Comparison of ENCODE assay signal across 18 cellular contexts in genomic region chr17:71147906-71148305, GRCh38.
A peak's percentile ranks its signal among the peaks of the same experiment; 100 is the strongest.
DNase-seq lines count a peak whose midpoint lies in the region; ATAC-seq and TF ChIP-seq lines count a peak whose summit lies in the region.
"Had no signal": no experiment of that assay in that cellular context is flagged by ENCODE, and none has a peak within 500 bp of the region (broad histone marks: within the 10 kb centered on the region; RNA-seq: fewer than 3 reads in every experiment).

No MANE protein-coding gene starts in this region.

- H3K4me1 ChIP-seq in subcutaneous abdominal adipose tissue (ENCODE audit: control insufficient read depth in 5 of 5, insufficient read depth in 5 of 5, low read length in 5 of 5) (peaks cover 0 to 38% (median 3%) of the 10 kb centered on the region in 5 donors), A673 (ENCODE audit: insufficient read depth, low read length, poor library complexity, severe bottlenecking) (no peaks in the 10 kb centered on the region)
- H3K4me1 ChIP-seq: BLaER1 treated with 17β-estradiol and CSF1 and Interleukin-3, amounts not matched to agents 10 nM and 100 nM; Caco-2 had no signal

- H3K4me1 Mint-ChIP-seq in neural crest cell: peaks cover 14% of the 10 kb centered on the region
- H3K4me1 Mint-ChIP-seq in activated naive CD8-positive, alpha-beta T cell treated with anti-CD3 and anti-CD28 coated beads, Interleukin-2, amount 50 U/mL, for 24 hours: no peaks in the 10 kb centered on the region
- H3K4me1 Mint-ChIP-seq: B cell had no signal

- H3K27ac Mint-ChIP-seq in neural crest cell (ENCODE audit: unreplicated experiment): peak overlapping the region; percentile 69
- no peak overlapping the region for H3K27ac Mint-ChIP-seq in activated naive CD8-positive, alpha-beta T cell treated with anti-CD3 and anti-CD28 coated beads, Interleukin-2, amount 50 U/mL, for 24 hours
- H3K27ac Mint-ChIP-seq: B cell; CD4-positive, alpha-beta T cell; CD8-positive, alpha-beta T cell had no signal

- POLR2A ChIA-PET in A673 (lab: Charles Lee; ENCODE audit: low non-redundant PET): no interaction called here

- TF ChIP-seq CTCF in neural crest cell (conservative IDR thresholded peaks at IDR 0.05): no peak
- TF ChIP-seq CTCF in A673 (conservative IDR thresholded peaks at IDR 0.05; ENCODE audit: low read depth, low read length): no peak

- H3K9me3 Mint-ChIP-seq in neural crest cell: peaks cover 9% of the 10 kb centered on the region
- peaks cover 3% of the 10 kb centered on the region for H3K9me3 Mint-ChIP-seq in activated naive CD8-positive, alpha-beta T cell treated with anti-CD3 and anti-CD28 coated beads, Interleukin-2, amount 50 U/mL, for 24 hours
- H3K9me3 Mint-ChIP-seq: CD8-positive, alpha-beta T cell had no signal

- H3K27me3 ChIP-seq in subcutaneous abdominal adipose tissue (ENCODE audit: control insufficient read depth in 5 of 5, insufficient read depth in 4 of 5, low read length in 5 of 5) (no peaks in the 10 kb centered on the region), A673 (replicated peaks; ENCODE audit: insufficient read depth, low read depth, low read length, poor library complexity) (no peaks in the 10 kb centered on the region)
- H3K27me3 ChIP-seq: BLaER1 treated with 17β-estradiol and CSF1 and Interleukin-3, amounts not matched to agents 10 nM and 100 nM had no signal

- H3K36me3 ChIP-seq in subcutaneous abdominal adipose tissue (ENCODE audit: control insufficient read depth in 5 of 5, insufficient read depth in 5 of 5, low read length in 5 of 5): no peaks in the 10 kb centered on the region
- no peaks in the 10 kb centered on the region for H3K36me3 ChIP-seq in A673 (ENCODE audit: insufficient read depth, low read length, poor library complexity, severe bottlenecking)
- H3K36me3 ChIP-seq: BLaER1 treated with 17β-estradiol and CSF1 and Interleukin-3, amounts not matched to agents 10 nM and 100 nM had no signal

- H3K27ac ChIP-seq in subcutaneous abdominal adipose tissue (ENCODE audit: low read depth, low read length) (peak overlapping the region; percentile 33), A673 (ENCODE audit: low read depth, low read length, poor library complexity, severe bottlenecking) (no peak overlapping the region)
- H3K27ac ChIP-seq: BLaER1 treated with 17β-estradiol and CSF1 and Interleukin-3, amounts not matched to agents 10 nM and 100 nM; C4-2B had no signal

- BruUV-seq in A673 (replicated peaks; lab: Mats Ljungman, UMichigan): no TSS peak

- no peak overlapping the region for H3K9ac ChIP-seq in subcutaneous abdominal adipose tissue (ENCODE audit: low read length in 5 of 5)
- H3K9ac ChIP-seq: BLaER1 treated with 17β-estradiol and CSF1 and Interleukin-3, amounts not matched to agents 10 nM and 100 nM had no signal

- H3K4me3 ChIP-seq in subcutaneous abdominal adipose tissue (ENCODE audit: low read depth in 1 of 5, low read length in 5 of 5) (no peak overlapping the region), A673 (ENCODE audit: low read depth, low read length, poor library complexity, severe bottlenecking) (no peak overlapping the region)
- H3K4me3 ChIP-seq: BLaER1 treated with 17β-estradiol and CSF1 and Interleukin-3, amounts not matched to agents 10 nM and 100 nM had no signal

- no peaks in the 10 kb centered on the region for H3K36me3 Mint-ChIP-seq in neural crest cell (ENCODE audit: low read depth)
- no peaks in the 10 kb centered on the region for H3K36me3 Mint-ChIP-seq in activated naive CD8-positive, alpha-beta T cell treated with anti-CD3 and anti-CD28 coated beads, Interleukin-2, amount 50 U/mL, for 24 hours (ENCODE audit: low read depth)
- H3K36me3 Mint-ChIP-seq: CD8-positive, alpha-beta T cell had no signal

- H3K4me3 Mint-ChIP-seq in neural crest cell: no peak overlapping the region
- H3K4me3 Mint-ChIP-seq in activated naive CD8-positive, alpha-beta T cell treated with anti-CD3 and anti-CD28 coated beads, Interleukin-2, amount 50 U/mL, for 24 hours: no peak overlapping the region
- H3K4me3 Mint-ChIP-seq: B cell; CD4-positive, alpha-beta T cell; CD8-positive, alpha-beta T cell had no signal

- CTCF ChIA-PET in A673 (lab: Charles Lee): no interaction called here

- H3K27me3 Mint-ChIP-seq in neural crest cell (ENCODE audit: low read depth): no peaks in the 10 kb centered on the region
- H3K27me3 Mint-ChIP-seq in activated naive CD8-positive, alpha-beta T cell treated with anti-CD3 and anti-CD28 coated beads, Interleukin-2, amount 50 U/mL, for 24 hours: peaks cover 2% of the 10 kb centered on the region
- H3K27me3 Mint-ChIP-seq: B cell; CD4-positive, alpha-beta T cell had no signal

- DNase-seq in left kidney (ENCODE audit: low read depth, low spot score): peak; percentile 21
- DNase-seq in neural crest cell (ENCODE audit: low read depth, low spot score): no peak
- no peak for DNase-seq in A673 (ENCODE audit: low spot score)
- DNase-seq in activated naive CD8-positive, alpha-beta T cell treated with anti-CD3 and anti-CD28 coated beads, Interleukin-2, amount 50 U/mL, for 24 hours: no peak
- DNase-seq: 8988T; AML-193; Caco-2; Calu3; CD4-positive, alpha-beta T cell; CD8-positive, alpha-beta T cell; DMS79 treated with DMSO at 0.1 percent for 48 hours; GF-D8 had no signal

- H3K9me3 ChIP-seq in subcutaneous abdominal adipose tissue (ENCODE audit: control insufficient read depth in 5 of 5, low read length in 5 of 5): no peaks in the 10 kb centered on the region
- no peaks in the 10 kb centered on the region for H3K9me3 ChIP-seq in A673 (ENCODE audit: low read depth, low read length, poor library complexity, severe bottlenecking)
- H3K9me3 ChIP-seq: BLaER1 treated with 17β-estradiol and CSF1 and Interleukin-3, amounts not matched to agents 10 nM and 100 nM; Caco-2 had no signal

- intact Hi-C loops in A673 (cut with micrococcal nuclease; ENCODE audit: unreplicated experiment): no loop called here

- no peak for ATAC-seq in HG02678 (IDR thresholded peaks at IDR 0.05; ENCODE audit: unreplicated experiment)
- ATAC-seq in HG03520 (IDR thresholded peaks at IDR 0.05; ENCODE audit: unreplicated experiment): no peak
- no peak for ATAC-seq in activated naive CD8-positive, alpha-beta T cell treated with anti-CD3 and anti-CD28 coated beads, Interleukin-2, amount 50 U/mL, for 24 hours
- ATAC-seq: CD8-positive, alpha-beta T cell had no signal
